Comparison of ENCODE assay signal across 32 cellular contexts in the genomic region with DNA sequence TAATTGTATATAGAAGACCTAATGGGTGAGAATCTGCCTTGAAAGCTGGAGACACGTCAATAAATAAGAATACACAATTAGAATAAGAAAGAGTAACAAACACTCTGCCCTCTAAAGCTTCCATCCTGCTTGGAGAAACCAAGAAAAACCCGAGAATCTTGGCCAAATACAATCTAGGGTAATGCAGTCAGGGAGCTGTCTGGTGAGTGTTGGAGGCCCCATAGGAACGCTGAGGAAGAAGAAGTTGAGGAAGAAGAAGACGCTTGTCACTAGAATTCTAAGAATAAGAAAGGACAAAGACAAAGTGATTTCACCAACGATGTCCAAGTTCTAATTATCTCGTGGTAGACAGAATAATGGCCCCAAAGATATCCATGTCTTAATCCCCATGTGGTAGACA.
"Had no signal": no experiment of that assay in that cellular context is flagged by ENCODE, and none has a peak within 500 bp of the region (broad histone marks: within the 10 kb centered on the region; RNA-seq: fewer than 3 reads in every experiment).

No MANE protein-coding gene starts in this region.

- H3K4me2 ChIP-seq: SK-N-SH had no signal

- H3K27me3 Mint-ChIP-seq: activated CD4-positive, alpha-beta memory T cell treated with anti-CD3 and anti-CD28 coated beads, Interleukin-2, amount 10 ng/mL, durations not matched to agents 7 days and 5 days; activated CD4-positive, alpha-beta T cell treated with anti-CD3 and anti-CD28 coated beads for 36 hours; activated T-cell treated with anti-CD3 and anti-CD28 coated beads, Interleukin-2, amount 50 U/mL, for 24 hours; brain; IgD-negative memory B cell had no signal

- H3K4me3 ChIP-seq: adrenal gland, MG63, SJSA1 had no signal

- DNase-seq: activated CD4-positive, alpha-beta memory T cell treated with anti-CD3 and anti-CD28 coated beads, Interleukin-2, amount 10 ng/mL, durations not matched to agents 7 days and 5 days; activated CD4-positive, alpha-beta T cell treated with anti-CD3 and anti-CD28 coated beads for 36 hours; activated gamma-delta T cell treated with Interleukin-2 at 50 U/mL for 16 hours; activated naive CD4-positive, alpha-beta T cell treated with anti-CD3 and anti-CD28 coated beads for 36 hours; activated T-cell treated with anti-CD3 and anti-CD28 coated beads, Interleukin-2, amount 50 U/mL, for 24 hours; adrenal gland; central memory CD4-positive, alpha-beta T cell; Kasumi-1; KBM-7; MG63; NCI-H1048; NCI-H1105 treated with DMSO at 0.1 percent for 48 hours; NCI-H1436; NCI-H1694; NCI-H1930; NCI-H2081 treated with DMSO at 0.1 percent for 48 hours; NCI-H226; NCI-H446 treated with DMSO at 0.1 percent for 48 hours; NCI-H524; NCI-H69; SHP77 treated with DMSO at 0.1 percent for 48 hours; SK-N-SH had no signal

- H3K27me3 ChIP-seq: adrenal gland, MG63, SJSA1 had no signal

- H3K27ac ChIP-seq: adrenal gland, SJSA1 had no signal

- H3K36me3 ChIP-seq: adrenal gland, MG63, SJSA1 had no signal

- H3K9ac ChIP-seq: SK-N-SH had no signal

- H3K27ac Mint-ChIP-seq: activated CD4-positive, alpha-beta memory T cell treated with anti-CD3 and anti-CD28 coated beads, Interleukin-2, amount 10 ng/mL, durations not matched to agents 7 days and 5 days; activated CD4-positive, alpha-beta T cell treated with anti-CD3 and anti-CD28 coated beads for 36 hours; activated naive CD4-positive, alpha-beta T cell treated with anti-CD3 and anti-CD28 coated beads for 36 hours; activated naive CD4-positive, alpha-beta T cell treated with anti-CD3 and anti-CD28 coated beads, Interleukin-2, amount 50 U/mL, for 72 hours; activated T-cell treated with anti-CD3 and anti-CD28 coated beads, Interleukin-2, amount 50 U/mL, for 24 hours; activated T-helper 2 cell treated with anti-CD3 and anti-CD28 coated beads, Interferon-gamma antibody, Interleukin-2, Interleukin-4, amounts not matched to agents 10 μg/mL and 5 μg/mL and 100 μg/mL, durations not matched to agents 14 hours and 24 hours and 36 hours; brain; IgD-negative memory B cell; T-helper 1 cell treated with Interleukin-12 subunit alpha and Interleukin-12 subunit beta and Interleukin-4 antibody, amounts not matched to agents 30 μg/mL and 1 μg/mL, for 36 hours; T-helper 2 cell treated with Interferon-gamma antibody and Interleukin-4, amounts not matched to agents 5 μg/mL and 100 μg/mL, for 36 hours; WTC11 had no signal

- H3K9me2 ChIP-seq: SK-N-SH had no signal

- H3K4me1 ChIP-seq: adrenal gland, SJSA1 had no signal

- ATAC-seq: activated CD4-positive, alpha-beta T cell treated with anti-CD3 and anti-CD28 coated beads for 36 hours; activated CD4-positive, CD25-positive, alpha-beta regulatory T cell treated with anti-CD3 and anti-CD28 coated beads, Interleukin-2, amount 50 U/mL, for 24 hours; activated naive CD4-positive, alpha-beta T cell treated with anti-CD3 and anti-CD28 coated beads, Interleukin-2, amount 50 U/mL, for 72 hours; Panc1; WTC11 had no signal

- H3K4me1 Mint-ChIP-seq: activated CD4-positive, alpha-beta memory T cell treated with anti-CD3 and anti-CD28 coated beads, Interleukin-2, amount 10 ng/mL, durations not matched to agents 7 days and 5 days; activated CD4-positive, alpha-beta T cell treated with anti-CD3 and anti-CD28 coated beads for 36 hours; brain; IgD-negative memory B cell; WTC11 had no signal

- H3K9me3 ChIP-seq: adrenal gland, MG63, SJSA1 had no signal

- H3K4me3 Mint-ChIP-seq: activated CD4-positive, alpha-beta memory T cell treated with anti-CD3 and anti-CD28 coated beads, Interleukin-2, amount 10 ng/mL, durations not matched to agents 7 days and 5 days; activated CD4-positive, alpha-beta T cell treated with anti-CD3 and anti-CD28 coated beads for 36 hours; activated naive CD4-positive, alpha-beta T cell treated with anti-CD3 and anti-CD28 coated beads for 36 hours; activated T-cell treated with anti-CD3 and anti-CD28 coated beads, Interleukin-2, amount 50 U/mL, for 24 hours; brain; IgD-negative memory B cell; T-helper 1 cell treated with Interleukin-12 subunit alpha and Interleukin-12 subunit beta and Interleukin-4 antibody, amounts not matched to agents 30 μg/mL and 1 μg/mL, for 36 hours; T-helper 2 cell treated with Interferon-gamma antibody and Interleukin-4, amounts not matched to agents 5 μg/mL and 100 μg/mL, for 36 hours; WTC11 had no signal
